ENCODE assay signal across 14 cellular contexts in genomic region chr11:12219732-12220131, GRCh38.
A peak's percentile ranks its signal among the peaks of the same experiment; 100 is the strongest.
DNase-seq lines count a peak whose midpoint lies in the region; ATAC-seq and TF ChIP-seq lines count a peak whose summit lies in the region.
"Had no signal": no experiment of that assay in that cellular context is flagged by ENCODE, and none has a peak within 500 bp of the region (broad histone marks: within the 10 kb centered on the region; RNA-seq: fewer than 3 reads in every experiment).

No MANE protein-coding gene starts in this region.

- peaks cover 19% of the 10 kb centered on the region for H3K27me3 Mint-ChIP-seq in nephron (ENCODE audit: low read depth)

- H3K4me3 ChIP-seq in BLaER1 treated with 17β-estradiol and CSF1 and Interleukin-3, amounts not matched to agents 10 nM and 100 nM = no peak overlapping the region
- H3K4me3 ChIP-seq in MG63 (no peak overlapping the region), dorsolateral prefrontal cortex (peak overlapping the region in 2 of 59 donors; percentile 8 to 41)

- no peaks in the 10 kb centered on the region for H3K9me3 Mint-ChIP-seq in nephron
- H3K9me3 Mint-ChIP-seq: stimulated activated naive B cell treated with anti-CD40 and anti-IgM and Interleukin-4, amounts not matched to agents 10 μg/mL and 1 μg/mL and 100 μg/mL, for 72 hours had no signal

- H3K36me3 ChIP-seq in BLaER1 treated with 17β-estradiol and CSF1 and Interleukin-3, amounts not matched to agents 10 nM and 100 nM = 0 out of 22 replicates have a peak, but pooled peaks cover 0 to 15% (median 0%) of the 10 kb centered on the region in 11 experiments
- H3K36me3 ChIP-seq in MG63 = peaks cover 75% of the 10 kb centered on the region

- intact Hi-C loops in dorsolateral prefrontal cortex (cut with DNase I) = loop anchor here (5.0 kb wide), 2 partner anchors 57 to 127 kb away; no protein-coding TSS in a partner anchor

- no peak for ATAC-seq in GM19463 (IDR thresholded peaks at IDR 0.05; ENCODE audit: unreplicated experiment)
- ATAC-seq: stimulated activated naive B cell treated with anti-CD40 and anti-IgM and Interleukin-4, amounts not matched to agents 10 μg/mL and 1 μg/mL and 100 μg/mL, for 72 hours had no signal

- H3K9me3 ChIP-seq in BLaER1 treated with 17β-estradiol and CSF1 and Interleukin-3, amounts not matched to agents 10 nM and 100 nM (replicated peaks in 1 of 11) = no peaks in the 10 kb centered on the region
- H3K9me3 ChIP-seq in MG63 = no peaks in the 10 kb centered on the region

- H3K9ac ChIP-seq in BLaER1 treated with 17β-estradiol and CSF1 and Interleukin-3, amounts not matched to agents 10 nM and 100 nM = no peak overlapping the region

- no peak overlapping the region for H3K27ac ChIP-seq in BLaER1 treated with 17β-estradiol and CSF1 and Interleukin-3, amounts not matched to agents 10 nM and 100 nM
- H3K27ac ChIP-seq in dorsolateral prefrontal cortex = peak overlapping the region in 51 of 59 donors; percentile 1 to 91 (median 62)

- DNase-seq in MG63 (peak; percentile 41), dorsolateral prefrontal cortex (no peak), HK-2 (ENCODE audit: unreplicated experiment) (no peak), cerebellum (ENCODE audit: low spot score) (no peak), T-helper 1 cell (no peak)
- DNase-seq: activated naive CD4-positive, alpha-beta T cell treated with anti-CD3 and anti-CD28 coated beads, Interleukin-2, amount 50 U/mL, for 16 hours; effector CD4-positive, alpha-beta T cell; foreskin melanocyte; NCI-H1417; stimulated activated CD4-positive, alpha-beta T cell treated with anti-CD3 and anti-CD28 coated beads, Interleukin-4, amount 100 ng/mL, for 24 hours; stimulated activated naive B cell treated with anti-CD40 and anti-IgM and Interleukin-4, amounts not matched to agents 10 μg/mL and 1 μg/mL and 100 μg/mL, for 72 hours had no signal

- TF ChIP-seq CTCF in dorsolateral prefrontal cortex (IDR thresholded peaks at IDR 0.05 in 54 of 56, conservative IDR thresholded peaks at IDR 0.05 in 2 of 56; ENCODE audit: low read depth in 1 of 56, partially characterized antibody in 56 of 56) = no peak
- no peak for TF ChIP-seq CTCF in nephron (IDR thresholded peaks at IDR 0.05; ENCODE audit: unreplicated experiment in 3 of 3)

- H3K4me2 ChIP-seq in BLaER1 treated with 17β-estradiol and CSF1 and Interleukin-3, amounts not matched to agents 10 nM and 100 nM = peak overlapping the region in 10 of 11 experiments; percentile 15 to 98 (median 94); a peak in 17 of 22 replicates

- no peaks in the 10 kb centered on the region for H3K36me3 Mint-ChIP-seq in nephron (ENCODE audit: low read depth)
- H3K36me3 Mint-ChIP-seq: stimulated activated naive B cell treated with anti-CD40 and anti-IgM and Interleukin-4, amounts not matched to agents 10 μg/mL and 1 μg/mL and 100 μg/mL, for 72 hours had no signal

- H3K4me3 Mint-ChIP-seq in nephron = peak overlapping the region in 1 of 3 experiments; percentile 45
- H3K4me3 Mint-ChIP-seq: stimulated activated naive B cell treated with anti-CD40 and anti-IgM and Interleukin-4, amounts not matched to agents 10 μg/mL and 1 μg/mL and 100 μg/mL, for 72 hours had no signal

- H3K4me1 ChIP-seq in BLaER1 treated with 17β-estradiol and CSF1 and Interleukin-3, amounts not matched to agents 10 nM and 100 nM = peaks cover 62 to 92% (median 85%) of the 10 kb centered on the region in 10 experiments

- peaks cover 59% of the 10 kb centered on the region for H3K4me1 Mint-ChIP-seq in nephron

- no peaks in the 10 kb centered on the region for H3K27me3 ChIP-seq in BLaER1 treated with 17β-estradiol and CSF1 and Interleukin-3, amounts not matched to agents 10 nM and 100 nM
- H3K27me3 ChIP-seq in MG63 (no peaks in the 10 kb centered on the region), dorsolateral prefrontal cortex (no peaks in the 10 kb centered on the region)

- H3K27ac Mint-ChIP-seq in nephron = peak overlapping the region in 2 of 3 experiments; percentile 62 to 79
- H3K27ac Mint-ChIP-seq: stimulated activated naive B cell treated with anti-CD40 and anti-IgM and Interleukin-4, amounts not matched to agents 10 μg/mL and 1 μg/mL and 100 μg/mL, for 72 hours had no signal

- H4K20me1 ChIP-seq in BLaER1 treated with 17β-estradiol and CSF1 and Interleukin-3, amounts not matched to agents 10 nM and 100 nM = no peaks in the 10 kb centered on the region

Comparison
In these comparisons a context has a peak if more than half of its experiments do, and no peak if none do; other contexts are left out.
1. H3K27ac ChIP-seq: peak in dorsolateral prefrontal cortex (51 of 59); none in BLaER1 treated with 17β-estradiol and CSF1 and Interleukin-3, amounts not matched to agents 10 nM and 100 nM (0 of 11).